Comparison of ENCODE assay signal across 23 cellular contexts in the genomic region with DNA sequence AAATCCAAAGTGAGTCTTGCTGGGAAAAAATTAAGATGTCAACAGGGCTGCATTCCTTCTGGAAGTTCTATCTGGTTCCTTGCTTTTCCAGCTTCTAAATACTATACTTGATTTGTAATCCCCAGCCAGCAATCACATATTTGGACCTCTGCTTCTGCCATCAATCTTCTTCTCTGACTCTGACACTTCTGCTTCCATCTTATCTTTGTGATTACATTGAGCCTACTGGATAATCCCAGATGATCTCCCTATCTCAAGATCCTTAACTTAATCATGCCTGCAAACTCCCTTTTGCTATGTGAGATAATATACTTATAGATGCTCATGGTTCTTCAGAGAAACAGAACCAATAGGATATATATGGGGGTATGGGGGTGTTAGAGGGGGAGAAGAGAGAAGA. TPM values are rescaled to one million over a fixed set of nuclear protein-coding genes. Genes with fewer than 3 reads are reported as not detected.
A peak's percentile ranks its signal among the peaks of the same experiment; 100 is the strongest.
DNase-seq lines count a peak whose midpoint lies in the region; ATAC-seq, FAIRE-seq and TF ChIP-seq lines count a peak whose summit lies in the region.
"Had no signal": no experiment of that assay in that cellular context is flagged by ENCODE, and none has a peak within 500 bp of the region (broad histone marks: within the 10 kb centered on the region; RNA-seq: fewer than 3 reads in every experiment).

No MANE protein-coding gene starts in this region.

- H3K27me3 ChIP-seq in WERI-Rb-1 (ENCODE audit: insufficient read depth, low read depth, severe bottlenecking) (peaks cover 4% of the 10 kb centered on the region), mesendoderm (ENCODE audit: insufficient read depth, low read length, poor library complexity) (no peaks in the 10 kb centered on the region)
- H3K27me3 ChIP-seq: BLaER1 had no signal

- H3K56ac ChIP-seq in mesendoderm (ENCODE audit: low read length), result no peak overlapping the region

- H3K4me2 ChIP-seq in mesendoderm (ENCODE audit: low read length), result no peak overlapping the region
- H3K4me2 ChIP-seq: BLaER1 had no signal

- H3K4ac ChIP-seq in mesendoderm (ENCODE audit: low read depth, low read length), result no peak overlapping the region

- DNase-seq in D721Med (ENCODE audit: insufficient read length, low spot score) (no peak), NCI-H82 (lab: John Stamatoyannopoulos, UW) (peak; percentile 93), WERI-Rb-1 (peak; percentile 34), mesendoderm (peak; percentile 67), SHP77 (lab: John Stamatoyannopoulos, UW) (no peak), NCI-H1048 (lab: John Stamatoyannopoulos, UW) (no peak)
- DNase-seq: Caco-2; CD4-positive, CD25-positive, alpha-beta regulatory T cell; CD8-positive, alpha-beta T cell; DMS 273 treated with DMSO at 0.1 percent for 48 hours; DMS79; EL; GDM1; GM23248; H7; HCEC 1CT had no signal

- no peaks in the 10 kb centered on the region for H3K9me3 ChIP-seq in WERI-Rb-1 (ENCODE audit: severe bottlenecking)
- H3K9me3 ChIP-seq: BLaER1, Caco-2 had no signal

- H2BK15ac ChIP-seq in mesendoderm (replicated peaks; ENCODE audit: low read depth), result no peak overlapping the region

- H3K36me3 ChIP-seq in WERI-Rb-1 (no peaks in the 10 kb centered on the region), mesendoderm (ENCODE audit: control insufficient read depth, insufficient read depth, low read length) (no peaks in the 10 kb centered on the region)
- H3K36me3 ChIP-seq: BLaER1 had no signal

- no peak overlapping the region for H2BK120ac ChIP-seq in mesendoderm (ENCODE audit: low read depth, low read length)

- no peaks in the 10 kb centered on the region for H3K79me2 ChIP-seq in mesendoderm (ENCODE audit: control insufficient read depth, insufficient read depth, low read length)

- no peak overlapping the region for H4K5ac ChIP-seq in mesendoderm (ENCODE audit: low read length)

- no peak overlapping the region for H3K23ac ChIP-seq in mesendoderm (ENCODE audit: low read length)

- H3K9ac ChIP-seq in mesendoderm (ENCODE audit: low read length), result no peak overlapping the region
- H3K9ac ChIP-seq: BLaER1, GM23248 had no signal

- no peak overlapping the region for H2AK5ac ChIP-seq in mesendoderm (ENCODE audit: low read length)

- H4K8ac ChIP-seq in mesendoderm (ENCODE audit: low read depth, low read length), result no peak overlapping the region

- H3K18ac ChIP-seq in mesendoderm (ENCODE audit: low read length), result no peak overlapping the region

- H3K4me3 ChIP-seq in WERI-Rb-1 (ENCODE audit: low read depth, low read length) (no peak overlapping the region), mesendoderm (ENCODE audit: low read length) (no peak overlapping the region)
- H3K4me3 ChIP-seq: BLaER1, GM23248 had no signal

- no peaks in the 10 kb centered on the region for H3K79me1 ChIP-seq in mesendoderm (ENCODE audit: low read length)

- TF ChIP-seq CTCF in D721Med (IDR thresholded peaks at IDR 0.05; ENCODE audit: insufficient read depth, missing control alignments) (no peak), WERI-Rb-1 (IDR thresholded peaks at IDR 0.05; ENCODE audit: low read depth, low read length) (no peak)

- H2BK5ac ChIP-seq in mesendoderm (ENCODE audit: low read length), result no peak overlapping the region

- H3K4me1 ChIP-seq in mesendoderm (ENCODE audit: control insufficient read depth, low read depth, low read length), result peaks cover 2% of the 10 kb centered on the region
- H3K4me1 ChIP-seq: BLaER1 had no signal

- no peak for ATAC-seq in GM18502 (IDR thresholded peaks at IDR 0.05; ENCODE audit: poor library complexity, unreplicated experiment)
- ATAC-seq: CD8-positive, alpha-beta T cell had no signal

- FAIRE-seq in D721Med (lab: Jason Lieb, UNC), result peak; percentile 91
- FAIRE-seq: A204.1, GM12891, H1 had no signal

- no peak overlapping the region for H3K27ac ChIP-seq in WERI-Rb-1
- no peak overlapping the region for H3K27ac ChIP-seq in mesendoderm (ENCODE audit: low read depth, low read length)
- H3K27ac ChIP-seq: 22Rv1, BLaER1, C4-2B, GM23248 had no signal

RNA-seq across cellular contexts. Expression of a gene that starts 49.9 kb away (rescaled TPM):
- 11.9 TPM for polyA plus RNA-seq in mesendoderm (2013, experiment 1 of 2)
- polyA plus RNA-seq in mesendoderm (2013, experiment 2 of 2), result 10.7 TPM

Comparison
In these comparisons a context has a peak if more than half of its experiments do, and no peak if none do; other contexts are left out.
1. DNase-seq: peak in NCI-H82 (single experiment), WERI-Rb-1 (single experiment) and mesendoderm (single experiment); none in D721Med (single experiment), SHP77 (0 of 2) and NCI-H1048 (single experiment).